In genomic region chr18:57587262-57587661, GRCh38 we compare ENCODE assay signal across 10 cellular contexts. TPM values are rescaled to one million over a fixed set of nuclear protein-coding genes. Genes with fewer than 3 reads are reported as not detected.
DNase-seq lines count a peak whose midpoint lies in the region; ATAC-seq and TF ChIP-seq lines count a peak whose summit lies in the region.
"Had no signal": no experiment of that assay in that cellular context is flagged by ENCODE, and none has a peak within 500 bp of the region (broad histone marks: within the 10 kb centered on the region; RNA-seq: fewer than 3 reads in every experiment).

No MANE protein-coding gene starts in this region.

- in situ Hi-C loops in GM13976 (cut with MboI; ENCODE audit: low sequenced_read_pairs, unreplicated experiment): no loop called here

- H3K4me1 Mint-ChIP-seq in activated naive CD4-positive, alpha-beta T cell treated with anti-CD3 and anti-CD28 coated beads, Interleukin-2, amount 50 U/mL, for 24 hours: peaks cover 31% of the 10 kb centered on the region
- peaks cover 23% of the 10 kb centered on the region for H3K4me1 Mint-ChIP-seq in activated CD8-positive, alpha-beta T cell treated with anti-CD3 and anti-CD28 coated beads, Interleukin-2, amount 10 ng/mL, durations not matched to agents 7 days and 5 days (ENCODE audit: low read depth)
- peaks cover 10% of the 10 kb centered on the region for H3K4me1 Mint-ChIP-seq in memory B cell

- POLR2A ChIA-PET in activated CD8-positive, alpha-beta T cell treated with anti-CD3 and anti-CD28 coated beads, Interleukin-2, amount 10 ng/mL, durations not matched to agents 7 days and 5 days (lab: Charles Lee): interaction anchor here (1.1 kb wide), 1 partner anchor 9 kb away, joined by 3 read pairs; no protein-coding TSS in a partner anchor

- ATAC-seq in activated CD8-positive, alpha-beta T cell treated with anti-CD3 and anti-CD28 coated beads, Interleukin-2, amount 10 ng/mL, durations not matched to agents 7 days and 5 days: no peak
- ATAC-seq in memory B cell (ENCODE audit: low read depth): no peak

- no peak overlapping the region for H3K27ac Mint-ChIP-seq in activated naive CD4-positive, alpha-beta T cell treated with anti-CD3 and anti-CD28 coated beads, Interleukin-2, amount 50 U/mL, for 24 hours
- peak overlapping the region; percentile 81 for H3K27ac Mint-ChIP-seq in activated CD8-positive, alpha-beta T cell treated with anti-CD3 and anti-CD28 coated beads, Interleukin-2, amount 10 ng/mL, durations not matched to agents 7 days and 5 days
- H3K27ac Mint-ChIP-seq in memory B cell: peak overlapping the region; percentile 82

- no peaks in the 10 kb centered on the region for H3K27me3 ChIP-seq in tibial artery
- H3K27me3 ChIP-seq: suprapubic skin had no signal

- peak overlapping the region; percentile 88 to 90 for H3K27ac ChIP-seq in tibial artery

- H3K4me3 ChIP-seq in tibial artery: no peak overlapping the region

- TF ChIP-seq CTCF in tibial artery (IDR thresholded peaks at IDR 0.05) (no peak), GM13976 (IDR thresholded peaks at IDR 0.05; ENCODE audit: borderline replicate concordance, control extremely low read depth, extremely low read depth, insufficient read depth, missing control alignments) (no peak)

- CTCF ChIA-PET in activated CD8-positive, alpha-beta T cell treated with anti-CD3 and anti-CD28 coated beads, Interleukin-2, amount 10 ng/mL, durations not matched to agents 7 days and 5 days (lab: Charles Lee): no interaction called here

- no peaks in the 10 kb centered on the region for H3K36me3 Mint-ChIP-seq in activated naive CD4-positive, alpha-beta T cell treated with anti-CD3 and anti-CD28 coated beads, Interleukin-2, amount 50 U/mL, for 24 hours
- H3K36me3 Mint-ChIP-seq in activated CD8-positive, alpha-beta T cell treated with anti-CD3 and anti-CD28 coated beads, Interleukin-2, amount 10 ng/mL, durations not matched to agents 7 days and 5 days (ENCODE audit: low read depth): peaks cover 3% of the 10 kb centered on the region
- no peaks in the 10 kb centered on the region for H3K36me3 Mint-ChIP-seq in memory B cell

- H3K9me3 Mint-ChIP-seq in activated naive CD4-positive, alpha-beta T cell treated with anti-CD3 and anti-CD28 coated beads, Interleukin-2, amount 50 U/mL, for 24 hours: no peaks in the 10 kb centered on the region
- H3K9me3 Mint-ChIP-seq in activated CD8-positive, alpha-beta T cell treated with anti-CD3 and anti-CD28 coated beads, Interleukin-2, amount 10 ng/mL, durations not matched to agents 7 days and 5 days (ENCODE audit: insufficient read depth): no peaks in the 10 kb centered on the region
- H3K9me3 Mint-ChIP-seq in memory B cell: no peaks in the 10 kb centered on the region

- H3K4me3 Mint-ChIP-seq in activated naive CD4-positive, alpha-beta T cell treated with anti-CD3 and anti-CD28 coated beads, Interleukin-2, amount 50 U/mL, for 24 hours: peak overlapping the region; percentile 87
- peak overlapping the region; percentile 82 for H3K4me3 Mint-ChIP-seq in activated CD8-positive, alpha-beta T cell treated with anti-CD3 and anti-CD28 coated beads, Interleukin-2, amount 10 ng/mL, durations not matched to agents 7 days and 5 days
- peak overlapping the region; percentile 89 for H3K4me3 Mint-ChIP-seq in memory B cell

- intact Hi-C loops in tibial artery (cut with DNase I; ENCODE audit: low total_unique reads): no loop called here

- H3K4me1 ChIP-seq in tibial artery: peaks cover 0 to 15% (median 8%) of the 10 kb centered on the region in 4 donors

- no peaks in the 10 kb centered on the region for H3K27me3 Mint-ChIP-seq in activated naive CD4-positive, alpha-beta T cell treated with anti-CD3 and anti-CD28 coated beads, Interleukin-2, amount 50 U/mL, for 24 hours
- no peaks in the 10 kb centered on the region for H3K27me3 Mint-ChIP-seq in activated CD8-positive, alpha-beta T cell treated with anti-CD3 and anti-CD28 coated beads, Interleukin-2, amount 10 ng/mL, durations not matched to agents 7 days and 5 days (ENCODE audit: low read depth)
- H3K27me3 Mint-ChIP-seq in memory B cell: no peaks in the 10 kb centered on the region

- H3K9me3 ChIP-seq in tibial artery: no peaks in the 10 kb centered on the region
- H3K9me3 ChIP-seq: suprapubic skin had no signal

- no peak for DNase-seq in activated naive CD4-positive, alpha-beta T cell treated with anti-CD3 and anti-CD28 coated beads, Interleukin-2, amount 50 U/mL, for 16 hours
- no peak for DNase-seq in activated CD8-positive, alpha-beta T cell treated with anti-CD3 and anti-CD28 coated beads, Interleukin-2, amount 10 ng/mL, durations not matched to agents 7 days and 5 days
- DNase-seq in memory B cell (ENCODE audit: low spot score in 2 of 2): no peak
- DNase-seq in tibial artery: no peak
- DNase-seq in anterior cingulate cortex (lab: John Stamatoyannopoulos, UW): no peak
- DNase-seq in NCI-H2029 (lab: John Stamatoyannopoulos, UW): no peak
- DNase-seq in GM13976 (ENCODE audit: low spot score): no peak
- DNase-seq: cortex of kidney had no signal

- H3K36me3 ChIP-seq in tibial artery: no peaks in the 10 kb centered on the region
- H3K36me3 ChIP-seq: suprapubic skin had no signal

RNA-seq across cellular contexts. Expression of gene FECH, which starts 0.8 kb away (rescaled TPM):
- 10 to 100 TPM; 21.1 to 26.7 TPM for total RNA-seq in activated CD8-positive, alpha-beta T cell treated with anti-CD3 and anti-CD28 coated beads, Interleukin-2, amount 10 ng/mL, durations not matched to agents 7 days and 5 days

RNA-seq across cellular contexts. Expression of gene NARS1, which starts 34.4 kb away (rescaled TPM):
- total RNA-seq in activated CD8-positive, alpha-beta T cell treated with anti-CD3 and anti-CD28 coated beads, Interleukin-2, amount 10 ng/mL, durations not matched to agents 7 days and 5 days: 10 to 100 TPM; 87.1 to 89.1 TPM
